ENCODE assay signal across 8 cellular contexts in genomic region chr17:28357061-28357900, GRCh38. TPM values are rescaled to one million over a fixed set of nuclear protein-coding genes. Genes with fewer than 3 reads are reported as not detected.
A peak's percentile ranks its signal among the peaks of the same experiment; 100 is the strongest.
DNase-seq lines count a peak whose midpoint lies in the region; ATAC-seq and TF ChIP-seq lines count a peak whose summit lies in the region.

Gene POLDIP2, minus strand, starts transcription at chr17:28357527. Its CDS starts 79 bp downstream, at chr17:28357448.

- intact Hi-C loops in CD8-positive, alpha-beta T cell (cut with DNase I, micrococcal nuclease) = loop anchor here (1.0 to 2.0 kb wide), 7 partner anchors 14 to 596 kb away; partner anchors contain the start of genes IFT20 (in 2 of the 2), SARM1 (in 2 of the 2), TMEM97 (in 2 of the 2) and TNFAIP1 (in 2 of the 2)

- peaks cover 62% of the 10 kb centered on the region for H3K36me3 Mint-ChIP-seq in CD8-positive, alpha-beta T cell

- no peak for TF ChIP-seq CTCF in CD8-positive, alpha-beta T cell (IDR thresholded peaks at IDR 0.05)
- TF ChIP-seq CTCF in HL-60 (IDR thresholded peaks at IDR 0.05; ENCODE audit: insufficient read depth, low read length) = no peak

- no peaks in the 10 kb centered on the region for H3K27me3 Mint-ChIP-seq in CD8-positive, alpha-beta T cell (ENCODE audit: low read depth)

- peak; percentile 91 to 97 (median 96) for DNase-seq in CD8-positive, alpha-beta T cell
- DNase-seq in HL-60 (ENCODE audit: low read depth in 1 of 2, low spot score in 1 of 2) (peak; percentile 84 to 95), NK-92 (lab: John Stamatoyannopoulos, UW; ENCODE audit: unreplicated experiment) (peak; percentile 70), lung microvascular endothelial cell (ENCODE audit: low read depth in 2 of 2) (peak; percentile 96)
- DNase-seq in activated CD8-positive, alpha-beta memory T cell treated with anti-CD3 and anti-CD28 coated beads for 1 hour (ENCODE audit: extremely low read depth in 1 of 2, low read depth in 1 of 2) = peak; percentile 87 to 94
- peak; percentile 84 to 92 (median 92) for DNase-seq in stimulated activated CD4-positive, alpha-beta T cell treated with anti-CD3 and anti-CD28 coated beads, TNF-alpha, amount 100 ng/mL, for 4 hours (ENCODE audit: low read depth in 3 of 3)

- H3K4me1 Mint-ChIP-seq in CD8-positive, alpha-beta T cell (ENCODE audit: low read depth) = peaks cover 30% of the 10 kb centered on the region

- no peaks in the 10 kb centered on the region for H3K27me3 ChIP-seq in CD8-positive, alpha-beta T cell (ENCODE audit: insufficient read depth, low read length)
- H3K27me3 ChIP-seq in HL-60 (ENCODE audit: insufficient read depth, poor library complexity, severe bottlenecking) = no peaks in the 10 kb centered on the region
- no peaks in the 10 kb centered on the region for H3K27me3 ChIP-seq in ectodermal cell (ENCODE audit: control insufficient read depth, insufficient read depth, low read length, poor library complexity, severe bottlenecking)

- peaks cover 39% of the 10 kb centered on the region for H3K36me3 ChIP-seq in CD8-positive, alpha-beta T cell (ENCODE audit: insufficient read depth, low read length)
- peaks cover 24% of the 10 kb centered on the region for H3K36me3 ChIP-seq in ectodermal cell (ENCODE audit: control insufficient read depth, insufficient read depth, low read length)

- CTCF ChIA-PET in CD8-positive, alpha-beta T cell (lab: Charles Lee) = interaction anchor here (0.7 to 1.9 kb wide), 7 partner anchors 9 to 38 kb away, joined by 3 to 6 read pairs (median 4); partner anchors contain the start of genes IFT20, TNFAIP1 and VTN

- peak within 1 kb of the TSS; percentile 94 for H3K4me3 ChIP-seq in CD8-positive, alpha-beta T cell (ENCODE audit: low read depth, low read length)
- H3K4me3 ChIP-seq in HL-60 (replicated peaks; ENCODE audit: insufficient read depth, low read length) = peak within 1 kb of the TSS; percentile 91
- H3K4me3 ChIP-seq in ectodermal cell (ENCODE audit: insufficient read depth, low read depth, low read length) = peak within 1 kb of the TSS; percentile 83

- peak within 1 kb of the TSS; percentile 94 for H3K4me3 Mint-ChIP-seq in CD8-positive, alpha-beta T cell

- peak; percentile 98 for ATAC-seq in CD8-positive, alpha-beta T cell
- peak; percentile 98 for ATAC-seq in GM19463 (IDR thresholded peaks at IDR 0.05; ENCODE audit: unreplicated experiment)

- POLR2A ChIA-PET in CD8-positive, alpha-beta T cell (lab: Charles Lee) = interaction anchor here (0.6 to 4.1 kb wide), 18 partner anchors 9 to 595 kb away, joined by 3 to 50 read pairs (median 4); partner anchors contain the start of genes IFT20, PIGS, SARM1 and TMEM97

- H3K4me1 ChIP-seq in CD8-positive, alpha-beta T cell (ENCODE audit: insufficient read depth, low read length) = peaks cover 25% of the 10 kb centered on the region
- peaks cover 7% of the 10 kb centered on the region for H3K4me1 ChIP-seq in ectodermal cell (ENCODE audit: control insufficient read depth, insufficient read depth, low read length)

- 0 to 1% methylated on average over 80 of the region's 80 CpGs for whole genome bisulfite sequencing in ectodermal cell, 2 experiments

- H3K27ac ChIP-seq in CD8-positive, alpha-beta T cell (ENCODE audit: low read depth, low read length) = peak within 1 kb of the TSS; percentile 82
- peak within 1 kb of the TSS; percentile 86 for H3K27ac ChIP-seq in HL-60 (replicated peaks)
- peak within 1 kb of the TSS; percentile 38 for H3K27ac ChIP-seq in ectodermal cell (ENCODE audit: insufficient read depth, low read depth, low read length, poor library complexity, severe bottlenecking)

- no peaks in the 10 kb centered on the region for H3K9me3 Mint-ChIP-seq in CD8-positive, alpha-beta T cell

- no peaks in the 10 kb centered on the region for H3K9me3 ChIP-seq in CD8-positive, alpha-beta T cell (ENCODE audit: low read length)
- H3K9me3 ChIP-seq in ectodermal cell (ENCODE audit: control insufficient read depth, low read length) = no peaks in the 10 kb centered on the region

- peak within 1 kb of the TSS; percentile 96 for H3K27ac Mint-ChIP-seq in CD8-positive, alpha-beta T cell

RNA-seq across cellular contexts. Expression of gene POLDIP2, which starts in this region (rescaled TPM):
- total RNA-seq in CD8-positive, alpha-beta T cell = 10 to 100 TPM; 26.8 to 27.5 TPM
- polyA plus RNA-seq in ectodermal cell (2013, experiment 1 of 4) = 68.8 TPM
- polyA plus RNA-seq in ectodermal cell (2013, experiment 2 of 4) = 73.8 TPM
- 50.7 TPM for polyA plus RNA-seq in ectodermal cell (2013, experiment 3 of 4)
- polyA plus RNA-seq in ectodermal cell (2013, experiment 4 of 4) = 61.0 TPM
- 50.8 and 55.6 TPM in 2 replicates for total RNA-seq in lung microvascular endothelial cell

Comparison
In these comparisons a context has a peak if more than half of its experiments do, and no peak if none do; other contexts are left out.
1. Peak in every context shown above with its lines: DNase-seq, ATAC-seq, H3K4me3 ChIP-seq and H3K27ac ChIP-seq.